ENCODE assay signal across 8 cellular contexts in genomic region chr17:47511701-47512146, GRCh38. TPM values are rescaled to one million over a fixed set of nuclear protein-coding genes. Genes with fewer than 3 reads are reported as not detected.
DNase-seq lines count a peak whose midpoint lies in the region; ATAC-seq, FAIRE-seq and TF ChIP-seq lines count a peak whose summit lies in the region.
"Not testable (repeated sequence)": the region's sequence is repeated elsewhere in the genome, so short reads cannot be mapped to it uniquely, and the experiment has no call there.

No MANE protein-coding gene starts in this region.

- not testable (repeated sequence) for TF ChIP-seq RAD21 in K562 (CRISPR knock-in tag; conservative IDR thresholded peaks at IDR 0.05 in 1 of 2, IDR thresholded peaks at IDR 0.05 in 1 of 2)

- TF ChIP-seq CTCF in GM13977 (IDR thresholded peaks at IDR 0.05; ENCODE audit: extremely low read depth, insufficient read depth, missing control alignments); K562 (IDR thresholded peaks at IDR 0.05 in 2 of 3, conservative IDR thresholded peaks at IDR 0.05 in 1 of 3; ENCODE audit: insufficient read depth in 2 of 3, low read depth in 1 of 3, low read length in 3 of 3); gastroesophageal sphincter (IDR thresholded peaks at IDR 0.05); right lobe of liver (IDR thresholded peaks at IDR 0.05): not testable (repeated sequence)

- not testable (repeated sequence) for TF ChIP-seq POLR2A in K562 (conservative IDR thresholded peaks at IDR 0.05); gastroesophageal sphincter (IDR thresholded peaks at IDR 0.05); right lobe of liver (IDR thresholded peaks at IDR 0.05)

- not testable (repeated sequence) for TF ChIP-seq EP300 in K562 (IDR thresholded peaks at IDR 0.05; ENCODE audit: low read length); gastroesophageal sphincter (IDR thresholded peaks at IDR 0.05)

- H3K79me2 ChIP-seq in K562 (ENCODE audit: control insufficient read depth, insufficient read depth, low read length), result not testable (repeated sequence)

- in situ Hi-C loops in GM13977 (cut with MboI; ENCODE audit: low pct_unique_long_range_greater_than_20kb, low sequenced_read_pairs, unreplicated experiment); K562 (cut with MboI): not testable (repeated sequence)

- 0% methylated on average over 2 of the region's 3 CpGs for WGBS in K562 (ENCODE audit: insufficient coverage, low coverage, missing lambda C conversion rate)
- 20 to 43% methylated on average over 1 to 2 of the region's 3 CpGs for WGBS in gastroesophageal sphincter (ENCODE audit: low coverage in 1 of 2), 2 donors
- WGBS in right lobe of liver (ENCODE audit: insufficient coverage, low coverage, low lambda C conversion rate, missing lambda C conversion rate), result 6% methylated on average over 2 of the region's 3 CpGs
- 0 to 13% (median 5%) methylated on average over 3 of the region's 3 CpGs for WGBS in small intestine, 3 donors

- peak; percentile 88 for FAIRE-seq in K562 (lab: Jason Lieb, UNC)
- FAIRE-seq in small intestine (lab: Jason Lieb, UNC), result not testable (repeated sequence)

- H2AFZ ChIP-seq in K562 (ENCODE audit: low read depth, low read length), result peak overlapping the region; percentile 66

- H3K36me3 ChIP-seq in K562 (ENCODE audit: control insufficient read depth, insufficient read depth, low read length); gastroesophageal sphincter; right lobe of liver; small intestine (ENCODE audit: control insufficient read depth in 2 of 2, insufficient read depth in 2 of 2, low read length in 2 of 2): not testable (repeated sequence)

- DNase-seq in AML-193 (lab: John Stamatoyannopoulos, UW), result peak; percentile 31 to 58
- DNase-seq in GM13977 (ENCODE audit: low spot score), result peak; percentile 2
- peak; percentile 28 for DNase-seq in NAMALWA (ENCODE audit: low spot score)
- peak; percentile 55 for DNase-seq in SIG-M5 treated with dmso at 0.1 percent for 504 hours (lab: John Stamatoyannopoulos, UW; ENCODE audit: unreplicated experiment)
- peak in 2 of 4 experiments; percentile 15 to 56 for DNase-seq in K562 (ENCODE audit: extremely low read depth in 1 of 4, low spot score in 3 of 4)
- DNase-seq in right lobe of liver, result not testable (repeated sequence)
- DNase-seq in small intestine, result peak; percentile 63

- CTCF ChIA-PET in K562 (lab: Yijun Ruan, JAX; ENCODE audit: low intra/inter-chr PET ratio), result not testable (repeated sequence)

- not testable (repeated sequence) for H3K27me3 ChIP-seq in K562 (ENCODE audit: control insufficient read depth in 2 of 2, insufficient read depth in 2 of 2, low read length in 2 of 2); gastroesophageal sphincter; right lobe of liver; small intestine (ENCODE audit: control insufficient read depth in 2 of 2, insufficient read depth in 2 of 2, low read length in 2 of 2)

- not testable (repeated sequence) for H4K20me1 ChIP-seq in K562 (replicated peaks; ENCODE audit: control insufficient read depth, insufficient read depth, low read length)

- POLR2A ChIA-PET in K562 (lab: Yijun Ruan, JAX), result not testable (repeated sequence)

- H3K4me2 ChIP-seq in K562 (ENCODE audit: insufficient read depth, low read length), result peak overlapping the region; percentile 63

- not testable (repeated sequence) for H3K4me1 ChIP-seq in K562 (replicated peaks in 1 of 2; ENCODE audit: control insufficient read depth in 2 of 2, insufficient read depth in 2 of 2, low read length in 2 of 2); gastroesophageal sphincter; right lobe of liver; small intestine (ENCODE audit: control insufficient read depth in 2 of 2, insufficient read depth in 1 of 2, low read depth in 1 of 2, low read length in 1 of 2)

- ATAC-seq in K562 (peak; percentile 98), gastroesophageal sphincter (peak; percentile 48), right lobe of liver (peak; percentile 38 to 62 (median 56))

- H3K9me3 ChIP-seq in K562 (replicated peaks; ENCODE audit: control insufficient read depth, insufficient read depth, low read depth, low read length); gastroesophageal sphincter; right lobe of liver; small intestine (ENCODE audit: control insufficient read depth, low read depth): not testable (repeated sequence)

- not testable (repeated sequence) for H3K4me3 ChIP-seq in K562; gastroesophageal sphincter; right lobe of liver; small intestine (ENCODE audit: low read depth in 1 of 2, low read length in 2 of 2)

- H3K27ac ChIP-seq in K562 (ENCODE audit: extremely low read depth, low read depth, low read length) (peak overlapping the region; percentile 59; the same call in 1 of the 3 replicates), small intestine (ENCODE audit: low read depth in 1 of 2, low read length in 1 of 2) (peak overlapping the region; percentile 45 to 58)
- H3K27ac ChIP-seq in gastroesophageal sphincter, right lobe of liver: not testable (repeated sequence)

- not testable (repeated sequence) for H3K9ac ChIP-seq in K562 (ENCODE audit: insufficient read depth in 1 of 2, low read depth in 2 of 2, low read length in 2 of 2)

- H3K9me1 ChIP-seq in K562 (ENCODE audit: control insufficient read depth, insufficient read depth, low read length), result not testable (repeated sequence)

- not testable (repeated sequence) for BruUV-seq in K562 (replicated peaks; lab: Mats Ljungman, UMichigan)

- intact Hi-C loops in K562 (cut with micrococcal nuclease); right lobe of liver (cut with DNase I): not testable (repeated sequence)

TF ChIP-seq in K562, 482 proteins besides CTCF, POLR2A, EP300 and RAD21 (continues in another document):
- TF ChIP-seq SMARCA4 (IDR thresholded peaks at IDR 0.05) (0 out of 2 replicates have a peak, but pooled peaks have one; percentile 35), ARID1B (IDR thresholded peaks at IDR 0.05) (peak; percentile 33; the same call in 1 of the 2 replicates), SPI1 (IDR thresholded peaks at IDR 0.05; ENCODE audit: borderline replicate concordance, low read depth, low read length) (peak; percentile 52), MAZ (CRISPR knock-in tag; conservative IDR thresholded peaks at IDR 0.05 in 1 of 2, IDR thresholded peaks at IDR 0.05 in 1 of 2) (0 out of 4 replicates have a peak, but pooled peaks of 1 of the 2 experiments have one; percentile 17)

RNA-seq across cellular contexts. Expression of gene NPEPPS, which starts 19.2 kb away (rescaled TPM):
- total RNA-seq in K562 (2011; cell fraction: chromatin; rRNA removed; ENCODE audit: low replicate concordance), result 284 and 725 TPM in 2 replicates
- 111 and 131 TPM in 2 replicates for total RNA-seq in K562 (2011; cell fraction: nucleolus; rRNA removed)
- 296 and 390 TPM in 2 replicates for total RNA-seq in K562 (2011; cell fraction: nucleoplasm; rRNA removed)
- total RNA-seq in K562 (2014; rRNA removed), result 29.1 and 33.2 TPM in 2 replicates
- total RNA-seq in K562 (2014; rRNA removed; fragmentation: Illumina TruSeq; extraction: Trizol), result 52.0 and 54.1 TPM in 2 replicates
- 42.1 and 44.8 TPM in 2 replicates for total RNA-seq in K562 (2015; rRNA removed; fragmentation: Illumina TruSeq; extraction: Trizol)
- total RNA-seq in K562 (2021), result 59.6 and 65.6 TPM in 2 replicates
- 87.6 and 108 TPM in 2 replicates for polyA plus RNA-seq in K562 (2011; rRNA removed)
- 26.4 and 54.8 TPM in 2 replicates for polyA plus RNA-seq in K562 (2011; cell fraction: cytosol; rRNA removed)
- polyA plus RNA-seq in K562 (2011; cell fraction: nucleus; rRNA removed), result 188 and 258 TPM in 2 replicates
- polyA plus RNA-seq in K562 (2012), result 57.6 and 68.8 TPM in 2 replicates
- polyA plus RNA-seq in K562 (2014; fragmentation: Illumina TruSeq; extraction: Trizol), result 57.3 and 73.3 TPM in 2 replicates
- 10 to 100 TPM; 21.4 to 23.0 TPM for polyA plus RNA-seq in K562 (2014; fragmentation: Nextera tagmentation; extraction: Ambion mirVana)
- 44.2 and 46.0 TPM in 2 replicates for polyA plus RNA-seq in K562 (2014; rRNA removed)
- 191 and 225 TPM in 2 replicates for polyA minus RNA-seq in K562 (2011; rRNA and poly(A)+ RNA removed)
- polyA minus RNA-seq in K562 (2011; cell fraction: cytosol; rRNA and poly(A)+ RNA removed), result 63.3 and 67.5 TPM in 2 replicates
- 75.8 and 106 TPM in 2 replicates for polyA minus RNA-seq in K562 (2011; cell fraction: nucleus; rRNA and poly(A)+ RNA removed)
- 100 to 1,000 TPM in 3 of 4 donors, 10 to 100 TPM in 1; 79.3 to 116 (median 110) TPM for total RNA-seq in gastroesophageal sphincter
- 10 to 100 TPM; 30.0 to 55.1 (median 37.7) TPM for total RNA-seq in right lobe of liver
- 10 to 100 TPM; 30.8 to 43.2 (median 32.1) TPM for polyA plus RNA-seq in small intestine

Comparison
In these comparisons a context has a peak if more than half of its experiments do, and no peak if none do; other contexts are left out.
1. ATAC-seq: peak in every context shown above with its lines; median percentile 98 in K562; 56 in right lobe of liver; 48 in gastroesophageal sphincter.